ENCODE assay signal across 11 cellular contexts in the genomic region with DNA sequence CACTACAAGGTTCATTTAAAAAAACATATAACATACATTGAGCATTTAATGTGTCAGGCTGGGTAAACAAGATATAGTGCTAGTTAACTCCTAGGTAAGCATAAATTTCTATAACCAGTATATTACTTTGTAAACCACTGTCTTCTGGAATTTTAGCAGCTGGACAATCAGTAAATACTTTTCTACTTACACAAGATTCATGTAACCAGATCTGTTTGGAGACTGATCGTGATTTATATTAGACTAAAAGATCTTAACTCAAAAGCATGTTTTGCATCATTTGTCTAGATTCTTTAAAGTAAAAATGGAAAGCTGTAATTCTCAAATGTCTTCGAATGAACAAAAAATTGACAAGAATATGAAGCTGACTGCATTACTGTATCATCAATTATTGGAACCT. TPM values are rescaled to one million over a fixed set of nuclear protein-coding genes. Genes with fewer than 3 reads are reported as not detected.
A peak's percentile ranks its signal among the peaks of the same experiment; 100 is the strongest.
DNase-seq lines count a peak whose midpoint lies in the region; ATAC-seq, FAIRE-seq and TF ChIP-seq lines count a peak whose summit lies in the region.
"Had no signal": no experiment of that assay in that cellular context is flagged by ENCODE, and none has a peak within 500 bp of the region (broad histone marks: within the 10 kb centered on the region; RNA-seq: fewer than 3 reads in every experiment).

No MANE protein-coding gene starts in this region.

- H2AFZ ChIP-seq in HepG2 (ENCODE audit: low read length), result peak overlapping the region; percentile 96

- no peak overlapping the region for H3K9ac ChIP-seq in HepG2 (ENCODE audit: insufficient read depth, low read depth, low read length)

- H3K4me3 Mint-ChIP-seq in brain, result peak overlapping the region; percentile 88 to 94 (median 92)

- CTCF ChIA-PET in HepG2 (lab: Yijun Ruan, JAX; ENCODE audit: low intra/inter-chr PET ratio, low total read pairs), result no interaction called here

- H3K27me3 Mint-ChIP-seq in brain, result peaks cover 16% of the 10 kb centered on the region

- ATAC-seq in HepG2 (no peak), right lobe of liver (no peak), GM21576 (IDR thresholded peaks at IDR 0.05; ENCODE audit: unreplicated experiment) (no peak), omental fat pad (ENCODE audit: low FRiP score) (no peak), HG03280 (IDR thresholded peaks at IDR 0.05; ENCODE audit: unreplicated experiment) (no peak)

- peaks cover 34% of the 10 kb centered on the region for H3K79me2 ChIP-seq in HepG2 (ENCODE audit: insufficient read depth, low read length)

- no peak overlapping the region for H3K27ac Mint-ChIP-seq in brain

- TF ChIP-seq CTCF in HepG2 (CRISPR knock-in tag; IDR thresholded peaks at IDR 0.05), result no peak
- TF ChIP-seq CTCF in right lobe of liver (IDR thresholded peaks at IDR 0.05), result no peak
- no peak for TF ChIP-seq CTCF in brain (conservative IDR thresholded peaks at IDR 0.05)
- no peak for TF ChIP-seq CTCF in omental fat pad (IDR thresholded peaks at IDR 0.05)

- in situ Hi-C loops in HepG2 (cut with HindIII; ENCODE audit: extremely low pct_ligation_motif_present, low pct_unique_long_range_greater_than_20kb), result no loop called here

- intact Hi-C loops in HepG2 (cut with micrococcal nuclease; ENCODE audit: unreplicated experiment) (no loop called here), right lobe of liver (cut with DNase I) (no loop called here)

- H3K4me2 ChIP-seq in HepG2 (ENCODE audit: low read depth, low read length), result peak overlapping the region; percentile 92

- peaks cover 2 to 26% of the 10 kb centered on the region in 2 experiments; a peak in 2 of 5 replicates for H3K27me3 ChIP-seq in HepG2 (ENCODE audit: control insufficient read depth in 1 of 2, insufficient read depth in 2 of 2, low read length in 2 of 2)
- H3K27me3 ChIP-seq in right lobe of liver, result no peaks in the 10 kb centered on the region
- H3K27me3 ChIP-seq in muscle layer of duodenum (ENCODE audit: low read depth, low read length), result no peaks in the 10 kb centered on the region

- no TSS peak for BruUV-seq in HepG2 (replicated peaks; lab: Mats Ljungman, UMichigan)

- WGBS in HepG2 (ENCODE audit: low lambda C conversion rate), result 53% methylated on average over 2 of the region's 2 CpGs
- 73% methylated on average over 2 of the region's 2 CpGs for WGBS in right lobe of liver (ENCODE audit: insufficient coverage, low coverage, low lambda C conversion rate, missing lambda C conversion rate)

- no peak for DNase-seq in HepG2 (ENCODE audit: low spot score)
- DNase-seq in right lobe of liver, result no peak
- DNase-seq in omental fat pad (ENCODE audit: low spot score), result no peak
- no peak for DNase-seq in NCI-H345 (lab: John Stamatoyannopoulos, UW)
- DNase-seq: stimulated activated CD4-positive, alpha-beta T cell treated with anti-CD3 and anti-CD28 coated beads, Interleukin-2, amount 100 ng/mL, for 24 hours; T-helper 9 cell had no signal

- H3K4me1 Mint-ChIP-seq in brain, result peaks cover 33% of the 10 kb centered on the region

- no peaks in the 10 kb centered on the region for H4K20me1 ChIP-seq in HepG2 (ENCODE audit: insufficient read depth, low read length)

- no peaks in the 10 kb centered on the region for H3K9me3 ChIP-seq in HepG2 (ENCODE audit: low read length)
- H3K9me3 ChIP-seq in right lobe of liver, result no peaks in the 10 kb centered on the region
- no peaks in the 10 kb centered on the region for H3K9me3 ChIP-seq in muscle layer of duodenum (ENCODE audit: control insufficient read depth in 1 of 2, low read length in 2 of 2)

- FAIRE-seq in HepG2 (lab: Jason Lieb, UNC), result peak; percentile 34

- no peak for TF ChIP-seq RAD21 in HepG2 (CRISPR knock-in tag; IDR thresholded peaks at IDR 0.05)

- TF ChIP-seq POLR2A in HepG2 (IDR thresholded peaks at IDR 0.05; ENCODE audit: insufficient read depth in 1 of 2, low read depth in 2 of 2, low read length in 2 of 2) (no peak), right lobe of liver (IDR thresholded peaks at IDR 0.05) (no peak)

- TF ChIP-seq EP300 in HepG2 (IDR thresholded peaks at IDR 0.05; ENCODE audit: low read depth in 2 of 2, low read length in 2 of 2) (no peak), HepG2 (CRISPR knock-in tag; IDR thresholded peaks at IDR 0.05; ENCODE audit: borderline replicate concordance) (no peak)

- no peaks in the 10 kb centered on the region for H3K36me3 ChIP-seq in HepG2 (replicated peaks in 1 of 2; ENCODE audit: control insufficient read depth in 1 of 2, insufficient read depth in 2 of 2, low read length in 2 of 2)
- no peaks in the 10 kb centered on the region for H3K36me3 ChIP-seq in right lobe of liver
- H3K36me3 ChIP-seq in muscle layer of duodenum (ENCODE audit: control insufficient read depth in 1 of 2, insufficient read depth in 2 of 2, low read length in 2 of 2), result no peaks in the 10 kb centered on the region
- H3K36me3 ChIP-seq: cardiac muscle cell had no signal

- H3K27ac ChIP-seq in HepG2 (ENCODE audit: extremely low read length, insufficient read depth, low read length) (no peak overlapping the region), right lobe of liver (no peak overlapping the region), muscle layer of duodenum (ENCODE audit: low read length) (no peak overlapping the region)
- H3K27ac ChIP-seq: cardiac muscle cell had no signal

- no peaks in the 10 kb centered on the region for H3K9me3 Mint-ChIP-seq in brain

- POLR2A ChIA-PET in HepG2 (lab: Yijun Ruan, JAX), result no interaction called here

- H3K4me3 ChIP-seq in HepG2 (replicated peaks in 1 of 3; ENCODE audit: insufficient read depth in 1 of 3, low read depth in 2 of 3, low read length in 3 of 3), result peak overlapping the region in 2 of 3 experiments; percentile 73 to 92; a peak in 4 of 6 replicates
- no peak overlapping the region for H3K4me3 ChIP-seq in right lobe of liver
- H3K4me3 ChIP-seq in muscle layer of duodenum (ENCODE audit: low read depth in 1 of 2, low read length in 2 of 2), result peak overlapping the region; percentile 72 to 96

- H3K4me1 ChIP-seq in HepG2 (ENCODE audit: insufficient read depth, low read length), result peaks cover 32% of the 10 kb centered on the region
- peaks cover 0 to 5% (median 2%) of the 10 kb centered on the region in 4 donors for H3K4me1 ChIP-seq in right lobe of liver
- H3K4me1 ChIP-seq in muscle layer of duodenum (ENCODE audit: control insufficient read depth in 1 of 2, insufficient read depth in 2 of 2, low read length in 2 of 2), result peaks cover 9% of the 10 kb centered on the region in 2 donors

- no peaks in the 10 kb centered on the region for H3K36me3 Mint-ChIP-seq in brain

RNA-seq across cellular contexts. Expression of a gene that starts 0.9 kb away (rescaled TPM):
- total RNA-seq in HepG2 (2016; rRNA removed; fragmentation: Illumina TruSeq; extraction: Trizol) (16.2 and 32.2 TPM in 2 replicates), right lobe of liver (1 to 10 TPM in 2 of 6 experiments, under 1 TPM in 4; 0.37 to 1.8 (median 0.92) TPM), omental fat pad (10 to 100 TPM in 2 of 4 donors, 1 to 10 TPM in 2; 4.7 to 18.7 (median 9.5) TPM)
- total RNA-seq in HepG2 (2016; cell fraction: cytosol; rRNA removed; fragmentation: Illumina TruSeq; extraction: Trizol; ENCODE audit: low read depth), result 1.1 and 1.4 TPM in 2 replicates
- total RNA-seq in HepG2 (2016; cell fraction: insoluble cytoplasmic fraction; rRNA removed; fragmentation: Illumina TruSeq; extraction: Trizol), result 16.1 and 31.3 TPM in 2 replicates
- total RNA-seq in HepG2 (2016; cell fraction: membrane; rRNA removed; fragmentation: Illumina TruSeq; extraction: Trizol), result 4.3 and 5.1 TPM in 2 replicates
- 26.7 and 28.5 TPM in 2 replicates for total RNA-seq in HepG2 (2016; cell fraction: nucleus; rRNA removed; fragmentation: Illumina TruSeq; extraction: Trizol)
- polyA plus RNA-seq in HepG2 (2011; rRNA removed) (1.9 and 5.1 TPM in 2 replicates), brain (ENCODE audit: insufficient read depth, low read depth, low replicate concordance) (1.1 TPM)
- 1.2 and 1.3 TPM in 2 replicates for polyA plus RNA-seq in HepG2 (2011; cell fraction: cytosol; rRNA removed)
- 2.6 and 2.7 TPM in 2 replicates for polyA plus RNA-seq in HepG2 (2011; cell fraction: nucleus; rRNA removed)
- 3.4 and 6.3 TPM in 2 replicates for polyA plus RNA-seq in HepG2 (2012)
- polyA plus RNA-seq in HepG2 (2016; cell fraction: cytosol; fragmentation: Illumina TruSeq; extraction: Trizol; ENCODE audit: low read depth), result 0.41 and 0.43 TPM in 2 replicates
- 25.2 and 26.5 TPM in 2 replicates for polyA plus RNA-seq in HepG2 (2016; cell fraction: insoluble cytoplasmic fraction; fragmentation: Illumina TruSeq; extraction: Trizol; ENCODE audit: low read depth)
- polyA plus RNA-seq in HepG2 (2016; cell fraction: membrane; fragmentation: Illumina TruSeq; extraction: Trizol; ENCODE audit: low read depth), result 1.2 TPM in 2 replicates
- 17.4 and 17.5 TPM in 2 replicates for polyA plus RNA-seq in HepG2 (2016; cell fraction: nucleus; fragmentation: Illumina TruSeq; extraction: Trizol; ENCODE audit: insufficient read depth, low read depth)
- 0.84 and 3.3 TPM in 2 replicates for polyA minus RNA-seq in HepG2 (2011; rRNA and poly(A)+ RNA removed; ENCODE audit: low replicate concordance)
- 4.9 and 5.4 TPM in 2 replicates for polyA minus RNA-seq in HepG2 (2011; cell fraction: cytosol; rRNA and poly(A)+ RNA removed)
- polyA minus RNA-seq in HepG2 (2011; cell fraction: nucleus; rRNA and poly(A)+ RNA removed), result 26.2 and 43.8 TPM in 2 replicates

RNA-seq across cellular contexts. Expression of a gene that starts 15.2 kb away (rescaled TPM):
- total RNA-seq in HepG2 (2016; rRNA removed; fragmentation: Illumina TruSeq; extraction: Trizol), result 7.0 and 7.1 TPM in 2 replicates
- 1.9 and 2.4 TPM in 2 replicates for total RNA-seq in HepG2 (2016; cell fraction: cytosol; rRNA removed; fragmentation: Illumina TruSeq; extraction: Trizol; ENCODE audit: low read depth)
- total RNA-seq in HepG2 (2016; cell fraction: insoluble cytoplasmic fraction; rRNA removed; fragmentation: Illumina TruSeq; extraction: Trizol), result 6.3 and 7.3 TPM in 2 replicates
- total RNA-seq in HepG2 (2016; cell fraction: membrane; rRNA removed; fragmentation: Illumina TruSeq; extraction: Trizol), result 7.3 and 8.3 TPM in 2 replicates
- total RNA-seq in HepG2 (2016; cell fraction: nucleus; rRNA removed; fragmentation: Illumina TruSeq; extraction: Trizol), result 3.6 and 4.2 TPM in 2 replicates
- 2.2 and 2.5 TPM in 2 replicates for polyA plus RNA-seq in HepG2 (2011; rRNA removed)
- 1.6 and 2.3 TPM in 2 replicates for polyA plus RNA-seq in HepG2 (2011; cell fraction: cytosol; rRNA removed)
- polyA plus RNA-seq in HepG2 (2011; cell fraction: nucleus; rRNA removed), result 3.2 and 4.3 TPM in 2 replicates
- 2.8 and 4.9 TPM in 2 replicates for polyA plus RNA-seq in HepG2 (2012)
- 2.4 and 3.1 TPM in 2 replicates for polyA plus RNA-seq in HepG2 (2016; cell fraction: cytosol; fragmentation: Illumina TruSeq; extraction: Trizol; ENCODE audit: low read depth)
- polyA plus RNA-seq in HepG2 (2016; cell fraction: insoluble cytoplasmic fraction; fragmentation: Illumina TruSeq; extraction: Trizol; ENCODE audit: low read depth), result 5.9 and 8.3 TPM in 2 replicates
- polyA plus RNA-seq in HepG2 (2016; cell fraction: membrane; fragmentation: Illumina TruSeq; extraction: Trizol; ENCODE audit: low read depth), result 5.6 TPM in 2 replicates
- 5.0 and 6.2 TPM in 2 replicates for polyA plus RNA-seq in HepG2 (2016; cell fraction: nucleus; fragmentation: Illumina TruSeq; extraction: Trizol; ENCODE audit: insufficient read depth, low read depth)
- 0.42 and 0.86 TPM in 2 replicates for polyA minus RNA-seq in HepG2 (2011; rRNA and poly(A)+ RNA removed; ENCODE audit: low replicate concordance)
- polyA minus RNA-seq in HepG2 (2011; cell fraction: cytosol; rRNA and poly(A)+ RNA removed), result 2.0 and 2.1 TPM in 2 replicates
- 4.0 and 4.1 TPM in 2 replicates for polyA minus RNA-seq in HepG2 (2011; cell fraction: nucleus; rRNA and poly(A)+ RNA removed)
- total RNA-seq in right lobe of liver, result 10 to 100 TPM in 1 of 6 experiments, 1 to 10 TPM in 5; 6.2 to 16.7 (median 7.3) TPM
- 5.6 TPM for polyA plus RNA-seq in brain (ENCODE audit: insufficient read depth, low read depth, low replicate concordance)
- 10 to 100 TPM; 10.4 to 19.9 (median 14.2) TPM for total RNA-seq in omental fat pad

Comparison
In these comparisons a context has a peak if more than half of its experiments do, and no peak if none do; other contexts are left out.
1. H3K4me3 ChIP-seq: peak in HepG2 (2 of 3) and muscle layer of duodenum (2 of 2); none in right lobe of liver (0 of 3).